ENCODE assay signal across 22 cellular contexts in genomic region chr2:49901202-49901865, GRCh38.
"Had no signal": no experiment of that assay in that cellular context is flagged by ENCODE, and none has a peak within 500 bp of the region (broad histone marks: within the 10 kb centered on the region; RNA-seq: fewer than 3 reads in every experiment).

No MANE protein-coding gene starts in this region.

- H3K27me3 Mint-ChIP-seq: activated CD4-positive, alpha-beta memory T cell treated with anti-CD3 and anti-CD28 coated beads, Interleukin-2, amount 10 ng/mL, durations not matched to agents 7 days and 5 days; activated CD4-positive, alpha-beta T cell treated with anti-CD3 and anti-CD28 coated beads, Interleukin-2, amount 10 ng/mL, durations not matched to agents 24 days and 14 days; activated CD8-positive, alpha-beta memory T cell treated with anti-CD3 and anti-CD28 coated beads, Interleukin-2, amount 10 ng/mL, durations not matched to agents 7 days and 5 days; central memory CD8-positive, alpha-beta T cell; natural killer cell treated with Interleukin-12 subunit alpha and Interleukin-12 subunit beta and Interleukin-15 and Interleukin-18, amount 100 ng/mL, for 72 hours; stimulated activated naive B cell treated with anti-CD40 and anti-IgM and Interleukin-4, amounts not matched to agents 10 μg/mL and 1 μg/mL and 100 μg/mL, for 72 hours had no signal

- H3K9me3 Mint-ChIP-seq: activated CD4-positive, alpha-beta T cell treated with anti-CD3 and anti-CD28 coated beads, Interleukin-2, amount 10 ng/mL, durations not matched to agents 24 days and 14 days; activated naive CD4-positive, alpha-beta T cell treated with anti-CD3 and anti-CD28 coated beads, Interleukin-2, amount 50 U/mL, for 24 hours had no signal

- H3K4me3 Mint-ChIP-seq: activated CD4-positive, alpha-beta memory T cell treated with anti-CD3 and anti-CD28 coated beads, Interleukin-2, amount 10 ng/mL, durations not matched to agents 7 days and 5 days; activated CD4-positive, alpha-beta T cell treated with anti-CD3 and anti-CD28 coated beads, Interleukin-2, amount 10 ng/mL, durations not matched to agents 24 days and 14 days; activated CD8-positive, alpha-beta memory T cell treated with anti-CD3 and anti-CD28 coated beads, Interleukin-2, amount 10 ng/mL, durations not matched to agents 7 days and 5 days; activated naive CD4-positive, alpha-beta T cell treated with anti-CD3 and anti-CD28 coated beads, Interleukin-2, amount 50 U/mL, for 24 hours; central memory CD8-positive, alpha-beta T cell; natural killer cell treated with Interleukin-12 subunit alpha and Interleukin-12 subunit beta and Interleukin-15 and Interleukin-18, amount 100 ng/mL, for 72 hours; stimulated activated naive B cell treated with anti-CD40 and anti-IgM and Interleukin-4, amounts not matched to agents 10 μg/mL and 1 μg/mL and 100 μg/mL, for 72 hours had no signal

- H3K4me1 Mint-ChIP-seq: activated CD4-positive, alpha-beta memory T cell treated with anti-CD3 and anti-CD28 coated beads, Interleukin-2, amount 10 ng/mL, durations not matched to agents 7 days and 5 days; activated CD4-positive, alpha-beta T cell treated with anti-CD3 and anti-CD28 coated beads, Interleukin-2, amount 10 ng/mL, durations not matched to agents 24 days and 14 days; activated CD8-positive, alpha-beta memory T cell treated with anti-CD3 and anti-CD28 coated beads, Interleukin-2, amount 10 ng/mL, durations not matched to agents 7 days and 5 days; activated naive CD4-positive, alpha-beta T cell treated with anti-CD3 and anti-CD28 coated beads, Interleukin-2, amount 50 U/mL, for 24 hours; central memory CD8-positive, alpha-beta T cell; stimulated activated naive B cell treated with anti-CD40 and anti-IgM and Interleukin-4, amounts not matched to agents 10 μg/mL and 1 μg/mL and 100 μg/mL, for 72 hours had no signal

- H3K36me3 Mint-ChIP-seq: activated CD8-positive, alpha-beta memory T cell treated with anti-CD3 and anti-CD28 coated beads, Interleukin-2, amount 10 ng/mL, durations not matched to agents 7 days and 5 days; activated naive CD4-positive, alpha-beta T cell treated with anti-CD3 and anti-CD28 coated beads, Interleukin-2, amount 50 U/mL, for 24 hours; natural killer cell treated with Interleukin-12 subunit alpha and Interleukin-12 subunit beta and Interleukin-15 and Interleukin-18, amount 100 ng/mL, for 72 hours; stimulated activated naive B cell treated with anti-CD40 and anti-IgM and Interleukin-4, amounts not matched to agents 10 μg/mL and 1 μg/mL and 100 μg/mL, for 72 hours had no signal

- H3K27me3 ChIP-seq: colonic mucosa, dorsolateral prefrontal cortex, heart left ventricle, transverse colon, uterus had no signal

- H3K4me1 ChIP-seq: colonic mucosa, heart left ventricle, transverse colon, uterus had no signal

- H3K27ac Mint-ChIP-seq: activated CD4-positive, alpha-beta memory T cell treated with anti-CD3 and anti-CD28 coated beads, Interleukin-2, amount 10 ng/mL, durations not matched to agents 7 days and 5 days; activated CD4-positive, alpha-beta T cell treated with anti-CD3 and anti-CD28 coated beads, Interleukin-2, amount 10 ng/mL, durations not matched to agents 24 days and 14 days; activated CD8-positive, alpha-beta memory T cell treated with anti-CD3 and anti-CD28 coated beads, Interleukin-2, amount 10 ng/mL, durations not matched to agents 7 days and 5 days; activated naive CD4-positive, alpha-beta T cell treated with anti-CD3 and anti-CD28 coated beads, Interleukin-2, amount 50 U/mL, for 24 hours; natural killer cell treated with Interleukin-12 subunit alpha and Interleukin-12 subunit beta and Interleukin-15 and Interleukin-18, amount 100 ng/mL, for 72 hours; stimulated activated naive B cell treated with anti-CD40 and anti-IgM and Interleukin-4, amounts not matched to agents 10 μg/mL and 1 μg/mL and 100 μg/mL, for 72 hours had no signal

- H3K9me3 ChIP-seq: colonic mucosa, heart left ventricle, transverse colon, uterus had no signal

- H3K36me3 ChIP-seq: colonic mucosa, heart left ventricle, transverse colon, uterus had no signal

- DNase-seq: activated CD4-positive, alpha-beta memory T cell treated with anti-CD3 and anti-CD28 coated beads, Interleukin-2, amount 10 ng/mL, durations not matched to agents 7 days and 5 days; activated CD4-positive, alpha-beta T cell treated with anti-CD3 and anti-CD28 coated beads, Interleukin-2, amount 10 ng/mL, durations not matched to agents 24 days and 14 days; activated CD8-positive, alpha-beta memory T cell treated with anti-CD3 and anti-CD28 coated beads, Interleukin-2, amount 10 ng/mL, durations not matched to agents 7 days and 5 days; activated gamma-delta T cell treated with Interleukin-2 at 50 U/mL for 16 hours; aorta; colonic mucosa; dorsolateral prefrontal cortex; heart left ventricle; islet precursor cell; left cardiac atrium; small intestine; stimulated activated CD4-positive, alpha-beta T cell treated with anti-CD3 and anti-CD28 coated beads, Interleukin-15, amount 100 ng/mL, for 24 hours; stimulated activated CD8-positive, alpha-beta memory T cell treated with anti-CD3 and anti-CD28 coated beads, Interleukin-4, amount 100 ng/mL, for 48 hours; stimulated activated naive B cell treated with anti-CD40 and anti-IgM and Interleukin-4, amounts not matched to agents 10 μg/mL and 1 μg/mL and 100 μg/mL, for 72 hours; transverse colon; uterus had no signal

- H3K27ac ChIP-seq: colonic mucosa, dorsolateral prefrontal cortex, epithelial cell of prostate, heart left ventricle, transverse colon, uterus had no signal

- ATAC-seq: activated CD4-positive, CD25-positive, alpha-beta regulatory T cell treated with anti-CD3 and anti-CD28 coated beads, Interleukin-2, amount 50 U/mL, for 24 hours; activated CD8-positive, alpha-beta memory T cell treated with anti-CD3 and anti-CD28 coated beads, Interleukin-2, amount 10 ng/mL, durations not matched to agents 7 days and 5 days; heart left ventricle; left cardiac atrium; natural killer cell treated with Interleukin-12 subunit alpha and Interleukin-12 subunit beta and Interleukin-15 and Interleukin-18, amount 100 ng/mL, for 72 hours; sciatic nerve; stimulated activated naive B cell treated with anti-CD40 and anti-IgM and Interleukin-4, amounts not matched to agents 10 μg/mL and 1 μg/mL and 100 μg/mL, for 72 hours had no signal

- H3K4me3 ChIP-seq: colonic mucosa, dorsolateral prefrontal cortex, heart left ventricle, transverse colon, uterus had no signal
